34 cellular contexts compared by ENCODE assay signal in the genomic region with DNA sequence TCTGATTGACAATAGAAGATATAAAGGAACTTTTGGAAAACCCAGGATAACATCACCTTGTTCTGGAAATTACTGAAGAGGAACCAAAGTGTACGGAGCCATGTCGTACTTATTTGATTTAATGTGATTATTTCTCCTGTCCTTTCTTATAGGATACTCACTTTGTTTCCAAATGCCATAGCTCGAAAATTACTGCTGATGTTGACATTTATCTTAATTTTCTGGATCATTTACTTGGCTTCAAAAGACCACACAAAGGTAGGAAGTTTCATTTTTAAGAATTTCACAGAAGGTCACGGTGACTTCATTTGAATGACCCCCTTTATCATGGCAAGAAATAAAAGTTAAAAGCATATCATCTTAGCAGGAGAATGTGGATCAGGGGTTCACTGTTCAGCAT. TPM values are rescaled to one million over a fixed set of nuclear protein-coding genes. Genes with fewer than 3 reads are reported as not detected.
"Had no signal": no experiment of that assay in that cellular context is flagged by ENCODE, and none has a peak within 500 bp of the region (broad histone marks: within the 10 kb centered on the region; RNA-seq: fewer than 3 reads in every experiment).

No MANE protein-coding gene starts in this region.

- H3K27me3 ChIP-seq: ascending aorta, breast epithelium, cardiac muscle cell, dorsolateral prefrontal cortex, gastrocnemius medialis, heart right ventricle had no signal

- DNase-seq: activated CD4-positive, alpha-beta memory T cell treated with anti-CD3 and anti-CD28 coated beads for 36 hours; activated CD4-positive, alpha-beta T cell treated with anti-CD3 and anti-CD28 coated beads for 36 hours; activated CD4-positive, alpha-beta T cell treated with anti-CD3 and anti-CD28 coated beads, Interleukin-2, amount 10 ng/mL, durations not matched to agents 24 days and 14 days; activated CD4-positive, CD25-positive, alpha-beta regulatory T cell; activated CD4-positive, CD25-positive, alpha-beta regulatory T cell treated with anti-CD3 and anti-CD28 coated beads, Interleukin-2, amount 50 U/mL, for 72 hours; activated CD8-positive, alpha-beta memory T cell treated with anti-CD3 and anti-CD28 coated beads, Interleukin-2, amount 10 ng/mL, durations not matched to agents 7 days and 5 days; activated CD8-positive, alpha-beta memory T cell treated with anti-CD3 and anti-CD28 coated beads, Interleukin-2, amount 50 U/mL, for 4 hours; activated CD8-positive, alpha-beta T cell treated with anti-CD3 and anti-CD28 coated beads, Interleukin-2, amount 10 ng/mL, durations not matched to agents 7 days and 5 days; activated gamma-delta T cell; activated naive CD4-positive, alpha-beta T cell; activated naive CD4-positive, alpha-beta T cell treated with anti-CD3 and anti-CD28 coated beads, Interleukin-2, amount 10 ng/mL, durations not matched to agents 7 days and 5 days; activated naive CD8-positive, alpha-beta T cell treated with anti-CD3 and anti-CD28 coated beads, Interleukin-2, amount 10 ng/mL, durations not matched to agents 7 days and 5 days; activated T-cell treated with anti-CD3 and anti-CD28 coated beads, Interleukin-2, amount 50 U/mL, for 1 hour; activated T-cell treated with anti-CD3 and anti-CD28 coated beads, Interleukin-2, amount 50 U/mL, for 48 hours; central memory CD4-positive, alpha-beta T cell; cerebellar nuclear complex; dorsolateral prefrontal cortex; effector memory CD4-positive, alpha-beta T cell; endodermal cell; foreskin fibroblast; gastrocnemius medialis; heart right ventricle; T-helper 2 cell had no signal

- H3K4me1 ChIP-seq: ascending aorta, breast epithelium, gastrocnemius medialis, heart right ventricle had no signal

- H3K4me3 ChIP-seq: ascending aorta, breast epithelium, cardiac muscle cell, coronary artery, dorsolateral prefrontal cortex, gastrocnemius medialis, heart right ventricle had no signal

- H3K27ac ChIP-seq: ascending aorta, breast epithelium, cardiac muscle cell, coronary artery, dorsolateral prefrontal cortex, gastrocnemius medialis, heart right ventricle had no signal

- H3K36me3 ChIP-seq: ascending aorta, breast epithelium, cardiac muscle cell, gastrocnemius medialis, heart right ventricle had no signal

- H3K9me3 ChIP-seq: ascending aorta, breast epithelium, gastrocnemius medialis had no signal

RNA-seq across cellular contexts. Expression of a gene that starts 1.2 kb away (rescaled TPM):
- total RNA-seq: activated CD4-positive, alpha-beta memory T cell treated with anti-CD3 and anti-CD28 coated beads for 36 hours; activated CD4-positive, alpha-beta T cell treated with anti-CD3 and anti-CD28 coated beads for 36 hours; activated CD4-positive, alpha-beta T cell treated with anti-CD3 and anti-CD28 coated beads, Interleukin-2, amount 10 ng/mL, durations not matched to agents 24 days and 14 days; activated CD8-positive, alpha-beta memory T cell treated with anti-CD3 and anti-CD28 coated beads for 36 hours; activated CD8-positive, alpha-beta memory T cell treated with anti-CD3 and anti-CD28 coated beads, Interleukin-2, amount 10 ng/mL, durations not matched to agents 7 days and 5 days; activated CD8-positive, alpha-beta T cell treated with anti-CD3 and anti-CD28 coated beads, Interleukin-2, amount 10 ng/mL, durations not matched to agents 7 days and 5 days; activated naive CD4-positive, alpha-beta T cell treated with anti-CD3 and anti-CD28 coated beads, Interleukin-2, amount 50 U/mL, for 72 hours; activated naive CD8-positive, alpha-beta T cell treated with anti-CD3 and anti-CD28 coated beads, Interleukin-2, amount 10 ng/mL, durations not matched to agents 7 days and 5 days; activated T-helper 1 cell treated with anti-CD3 and anti-CD28 coated beads, Interleukin-12 subunit alpha, Interleukin-12 subunit beta, Interleukin-2, Interleukin-4 antibody, amounts not matched to agents 30 ng/mL and 10 ng/mL and 1 ng/mL, durations not matched to agents 14 hours and 24 hours and 36 hours; ascending aorta; epithelial cell of proximal tubule; esophagus mucosa; glomerular endothelial cell; T-helper 1 cell treated with Interleukin-12 subunit alpha and Interleukin-12 subunit beta and Interleukin-4 antibody, amounts not matched to agents 30 ng/mL and 1 ng/mL, for 36 hours had no signal
